ENCODE assay signal across 1 cellular context in the genomic region with DNA sequence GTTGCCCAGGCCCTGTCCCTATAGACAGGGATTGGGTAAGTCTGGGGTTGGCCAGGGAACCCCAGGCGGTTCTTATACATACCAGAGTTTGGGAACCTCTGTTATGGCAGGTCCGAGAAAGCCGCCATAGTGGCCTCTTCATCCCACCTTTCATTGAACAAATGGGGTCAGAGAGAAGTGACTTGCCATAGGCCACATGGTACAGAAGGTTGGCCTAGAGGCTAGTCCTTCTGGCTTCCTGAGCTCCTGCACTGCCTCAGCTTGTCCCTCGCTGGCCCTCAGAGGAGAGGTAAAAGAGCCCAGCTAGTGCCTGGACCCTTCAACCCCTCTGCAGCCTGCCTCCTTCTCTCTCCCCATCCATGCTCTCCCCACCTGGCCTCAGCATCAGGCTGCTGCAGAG.
TF ChIP-seq lines count a peak whose summit lies in the region.

No MANE protein-coding gene starts in this region.

TF ChIP-seq in GM23338, 12 proteins besides CTCF, POLR2A, EP300 and RAD21 (continued from another document):
- TF ChIP-seq, protein P1, sequence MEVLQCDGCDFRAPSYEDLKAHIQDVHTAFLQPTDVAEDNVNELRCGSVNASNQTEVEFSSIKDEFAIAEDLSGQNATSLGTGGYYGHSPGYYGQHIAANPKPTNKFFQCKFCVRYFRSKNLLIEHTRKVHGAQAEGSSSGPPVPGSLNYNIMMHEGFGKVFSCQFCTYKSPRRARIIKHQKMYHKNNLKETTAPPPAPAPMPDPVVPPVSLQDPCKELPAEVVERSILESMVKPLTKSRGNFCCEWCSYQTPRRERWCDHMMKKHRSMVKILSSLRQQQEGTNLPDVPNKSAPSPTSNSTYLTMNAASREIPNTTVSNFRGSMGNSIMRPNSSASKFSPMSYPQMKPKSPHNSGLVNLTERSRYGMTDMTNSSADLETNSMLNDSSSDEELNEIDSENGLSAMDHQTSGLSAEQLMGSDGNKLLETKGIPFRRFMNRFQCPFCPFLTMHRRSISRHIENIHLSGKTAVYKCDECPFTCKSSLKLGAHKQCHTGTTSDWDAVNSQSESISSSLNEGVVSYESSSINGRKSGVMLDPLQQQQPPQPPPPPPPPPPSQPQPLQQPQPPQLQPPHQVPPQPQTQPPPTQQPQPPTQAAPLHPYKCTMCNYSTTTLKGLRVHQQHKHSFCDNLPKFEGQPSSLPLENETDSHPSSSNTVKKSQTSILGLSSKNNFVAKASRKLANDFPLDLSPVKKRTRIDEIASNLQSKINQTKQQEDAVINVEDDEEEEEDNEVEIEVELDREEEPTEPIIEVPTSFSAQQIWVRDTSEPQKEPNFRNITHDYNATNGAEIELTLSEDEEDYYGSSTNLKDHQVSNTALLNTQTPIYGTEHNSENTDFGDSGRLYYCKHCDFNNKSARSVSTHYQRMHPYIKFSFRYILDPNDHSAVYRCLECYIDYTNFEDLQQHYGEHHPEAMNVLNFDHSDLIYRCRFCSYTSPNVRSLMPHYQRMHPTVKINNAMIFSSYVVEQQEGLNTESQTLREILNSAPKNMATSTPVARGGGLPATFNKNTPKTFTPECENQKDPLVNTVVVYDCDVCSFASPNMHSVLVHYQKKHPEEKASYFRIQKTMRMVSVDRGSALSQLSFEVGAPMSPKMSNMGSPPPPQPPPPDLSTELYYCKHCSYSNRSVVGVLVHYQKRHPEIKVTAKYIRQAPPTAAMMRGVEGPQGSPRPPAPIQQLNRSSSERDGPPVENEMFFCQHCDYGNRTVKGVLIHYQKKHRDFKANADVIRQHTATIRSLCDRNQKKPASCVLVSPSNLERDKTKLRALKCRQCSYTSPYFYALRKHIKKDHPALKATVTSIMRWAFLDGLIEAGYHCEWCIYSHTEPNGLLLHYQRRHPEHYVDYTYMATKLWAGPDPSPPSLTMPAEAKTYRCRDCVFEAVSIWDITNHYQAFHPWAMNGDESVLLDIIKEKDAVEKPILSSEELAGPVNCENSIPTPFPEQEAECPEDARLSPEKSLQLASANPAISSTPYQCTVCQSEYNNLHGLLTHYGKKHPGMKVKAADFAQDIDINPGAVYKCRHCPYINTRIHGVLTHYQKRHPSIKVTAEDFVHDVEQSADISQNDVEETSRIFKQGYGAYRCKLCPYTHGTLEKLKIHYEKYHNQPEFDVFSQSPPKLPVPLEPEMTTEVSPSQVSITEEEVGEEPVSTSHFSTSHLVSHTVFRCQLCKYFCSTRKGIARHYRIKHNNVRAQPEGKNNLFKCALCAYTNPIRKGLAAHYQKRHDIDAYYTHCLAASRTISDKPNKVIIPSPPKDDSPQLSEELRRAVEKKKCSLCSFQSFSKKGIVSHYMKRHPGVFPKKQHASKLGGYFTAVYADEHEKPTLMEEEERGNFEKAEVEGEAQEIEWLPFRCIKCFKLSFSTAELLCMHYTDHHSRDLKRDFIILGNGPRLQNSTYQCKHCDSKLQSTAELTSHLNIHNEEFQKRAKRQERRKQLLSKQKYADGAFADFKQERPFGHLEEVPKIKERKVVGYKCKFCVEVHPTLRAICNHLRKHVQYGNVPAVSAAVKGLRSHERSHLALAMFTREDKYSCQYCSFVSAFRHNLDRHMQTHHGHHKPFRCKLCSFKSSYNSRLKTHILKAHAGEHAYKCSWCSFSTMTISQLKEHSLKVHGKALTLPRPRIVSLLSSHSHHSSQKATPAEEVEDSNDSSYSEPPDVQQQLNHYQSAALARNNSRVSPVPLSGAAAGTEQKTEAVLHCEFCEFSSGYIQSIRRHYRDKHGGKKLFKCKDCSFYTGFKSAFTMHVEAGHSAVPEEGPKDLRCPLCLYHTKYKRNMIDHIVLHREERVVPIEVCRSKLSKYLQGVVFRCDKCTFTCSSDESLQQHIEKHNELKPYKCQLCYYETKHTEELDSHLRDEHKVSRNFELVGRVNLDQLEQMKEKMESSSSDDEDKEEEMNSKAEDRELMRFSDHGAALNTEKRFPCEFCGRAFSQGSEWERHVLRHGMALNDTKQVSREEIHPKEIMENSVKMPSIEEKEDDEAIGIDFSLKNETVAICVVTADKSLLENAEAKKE (CRISPR knock-in tag; IDR thresholded peaks at IDR 0.05), result no peak
- no peak for TF ChIP-seq POLR2AphosphoS5 (IDR thresholded peaks at IDR 0.05; ENCODE audit: low read depth)
- TF ChIP-seq EZH2 (IDR thresholded peaks at IDR 0.05; ENCODE audit: low read depth, unreplicated experiment), result no peak
- no peak for TF ChIP-seq ZNF114 (CRISPR knock-in tag; IDR thresholded peaks at IDR 0.05)
- no peak for TF ChIP-seq EZH2phosphoT487 (IDR thresholded peaks at IDR 0.05; ENCODE audit: unreplicated experiment)
